9 cellular contexts compared by ENCODE assay signal in the genomic region with DNA sequence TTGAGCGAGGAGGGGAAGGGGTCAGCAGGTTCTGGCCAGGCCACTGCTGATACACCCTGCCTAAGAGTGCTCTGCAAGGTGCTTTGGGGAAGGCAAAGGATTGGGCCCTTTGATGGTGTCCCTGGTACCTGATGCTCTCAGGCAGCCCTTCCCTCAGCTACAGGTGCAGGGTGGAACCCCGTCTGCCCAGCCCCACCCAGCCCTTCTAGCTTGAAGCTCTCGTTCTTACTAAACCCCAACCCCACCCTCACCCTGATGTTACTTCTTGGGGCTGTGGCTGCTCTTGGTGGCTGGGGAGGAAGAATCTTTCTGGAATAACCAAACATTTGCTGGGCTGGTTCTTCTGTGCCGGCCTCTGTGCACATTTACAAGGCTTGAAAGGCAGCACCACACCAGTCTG. TPM values are rescaled to one million over a fixed set of nuclear protein-coding genes. Genes with fewer than 3 reads are reported as not detected.
DNase-seq lines count a peak whose midpoint lies in the region; FAIRE-seq and TF ChIP-seq lines count a peak whose summit lies in the region.
"Had no signal": no experiment of that assay in that cellular context is flagged by ENCODE, and none has a peak within 500 bp of the region (broad histone marks: within the 10 kb centered on the region; RNA-seq: fewer than 3 reads in every experiment).

No MANE protein-coding gene starts in this region.

- TF ChIP-seq RAD21 in SK-N-SH (IDR thresholded peaks at IDR 0.05; ENCODE audit: low read length): no peak

- H3K4me3 ChIP-seq in esophagus squamous epithelium: peak overlapping the region in 2 of 4 donors; percentile 2 to 33
- H3K4me3 ChIP-seq in skeletal muscle satellite cell (ENCODE audit: low read length): no peak overlapping the region
- H3K4me3 ChIP-seq in SK-N-SH (ENCODE audit: low read depth in 2 of 2, low read length in 1 of 2): no peak overlapping the region

- peaks cover 84% of the 10 kb centered on the region for H4K20me1 ChIP-seq in SK-N-SH (ENCODE audit: insufficient read depth)

- TF ChIP-seq CTCF in esophagus squamous epithelium (IDR thresholded peaks at IDR 0.05) (no peak), SK-N-SH (IDR thresholded peaks at IDR 0.05) (no peak)

- H3K27ac Mint-ChIP-seq in T-helper 2 cell treated with Interferon-gamma antibody and Interleukin-4, amounts not matched to agents 5 μg/mL and 100 μg/mL, for 36 hours: peak overlapping the region; percentile 88

- H3K36me3 ChIP-seq in esophagus squamous epithelium (peaks cover 0 to 7% (median 0%) of the 10 kb centered on the region in 3 donors), skeletal muscle satellite cell (ENCODE audit: insufficient read depth, low read length) (peaks cover 25% of the 10 kb centered on the region), SK-N-SH (replicated peaks in 1 of 2; ENCODE audit: control insufficient read depth in 1 of 2, insufficient read depth in 2 of 2, low read length in 1 of 2) (peaks cover 0 to 17% of the 10 kb centered on the region in 2 experiments)

- H3F3A ChIP-seq in SK-N-SH (replicated peaks; ENCODE audit: insufficient read depth): peaks cover 44% of the 10 kb centered on the region

- no peak for TF ChIP-seq EP300 in SK-N-SH (IDR thresholded peaks at IDR 0.05; ENCODE audit: borderline replicate concordance in 1 of 2, low read depth in 1 of 2, low read length in 1 of 2)

- H3K79me2 ChIP-seq in SK-N-SH (ENCODE audit: insufficient read depth): peaks cover 100% of the 10 kb centered on the region

- H3K9me3 Mint-ChIP-seq in T-helper 2 cell treated with Interferon-gamma antibody and Interleukin-4, amounts not matched to agents 5 μg/mL and 100 μg/mL, for 36 hours: no peaks in the 10 kb centered on the region

- no peak for DNase-seq in GM12892 (ENCODE audit: insufficient read length)
- DNase-seq in T-helper 2 cell treated with Interferon-gamma antibody and Interleukin-4, amounts not matched to agents 5 μg/mL and 100 μg/mL, for 36 hours (ENCODE audit: low spot score): no peak
- DNase-seq in esophagus squamous epithelium (lab: John Stamatoyannopoulos, UW): no peak
- no peak for DNase-seq in stimulated activated naive CD4-positive, alpha-beta T cell (lab: John Stamatoyannopoulos, UW)
- no peak for DNase-seq in NCI-H2081 (lab: John Stamatoyannopoulos, UW)
- no peak for DNase-seq in anterior cingulate cortex (lab: John Stamatoyannopoulos, UW)
- no peak for DNase-seq in SK-N-SH
- DNase-seq: central memory CD4-positive, alpha-beta T cell had no signal

- no peaks in the 10 kb centered on the region for H3K9me3 ChIP-seq in esophagus squamous epithelium
- no peaks in the 10 kb centered on the region for H3K9me3 ChIP-seq in skeletal muscle satellite cell (replicated peaks; ENCODE audit: low read length)
- no peaks in the 10 kb centered on the region for H3K9me3 ChIP-seq in SK-N-SH

- H3K36me3 Mint-ChIP-seq in T-helper 2 cell treated with Interferon-gamma antibody and Interleukin-4, amounts not matched to agents 5 μg/mL and 100 μg/mL, for 36 hours (ENCODE audit: low read depth): peaks cover 43% of the 10 kb centered on the region

- peaks cover 70% of the 10 kb centered on the region for H3K4me1 Mint-ChIP-seq in T-helper 2 cell treated with Interferon-gamma antibody and Interleukin-4, amounts not matched to agents 5 μg/mL and 100 μg/mL, for 36 hours (ENCODE audit: low read depth)

- no peak overlapping the region for H2AFZ ChIP-seq in SK-N-SH (ENCODE audit: low read depth)

- WGBS in esophagus squamous epithelium, 2 donors: 33 to 60% methylated on average over 1 to 3 of the region's 4 CpGs
- 94% methylated on average over 2 of the region's 4 CpGs for WGBS in SK-N-SH (ENCODE audit: low lambda C conversion rate)

- H3K9me2 ChIP-seq in SK-N-SH: no peaks in the 10 kb centered on the region

- intact Hi-C loops in esophagus squamous epithelium (cut with DNase I): no loop called here

- POLR2A ChIA-PET in SK-N-SH (lab: Yijun Ruan, JAX): interaction anchor here (1.8 kb wide), 1 partner anchor 17 kb away, joined by 4 read pairs; no protein-coding TSS in a partner anchor

- H3K4me2 ChIP-seq in skeletal muscle satellite cell (ENCODE audit: low read length): peak overlapping the region; percentile 50
- no peak overlapping the region for H3K4me2 ChIP-seq in SK-N-SH

- peak overlapping the region; percentile 54 to 97 (median 92) for H3K27ac ChIP-seq in esophagus squamous epithelium
- H3K27ac ChIP-seq in SK-N-SH (ENCODE audit: low read depth in 2 of 2, low read length in 1 of 2): 0 out of 4 replicates have a peak overlapping the region, but pooled peaks of 1 of the 2 experiments have one; percentile 17

- TF ChIP-seq POLR2A in GM12892 (IDR thresholded peaks at IDR 0.05; ENCODE audit: low read depth, low read length): no peak
- TF ChIP-seq POLR2A in esophagus squamous epithelium (IDR thresholded peaks at IDR 0.05): no peak

- H3K4me1 ChIP-seq in esophagus squamous epithelium: peaks cover 77 to 100% (median 91%) of the 10 kb centered on the region in 3 donors
- H3K4me1 ChIP-seq in skeletal muscle satellite cell (ENCODE audit: control insufficient read depth, insufficient read depth, low read length): peaks cover 69% of the 10 kb centered on the region
- H3K4me1 ChIP-seq in SK-N-SH (ENCODE audit: control insufficient read depth in 1 of 2, insufficient read depth in 2 of 2, low read depth in 1 of 2, low read length in 1 of 2): peaks cover 25 to 45% of the 10 kb centered on the region in 2 experiments; a peak in 3 of 4 replicates

- H3K9ac ChIP-seq in skeletal muscle satellite cell (ENCODE audit: low read depth, low read length) (peak overlapping the region; percentile 43), SK-N-SH (no peak overlapping the region; the same call in 1 of the 2 replicates)

- FAIRE-seq in GM12892 (lab: Jason Lieb, UNC): peak; percentile 66

- H3K27me3 ChIP-seq in esophagus squamous epithelium (no peaks in the 10 kb centered on the region), skeletal muscle satellite cell (ENCODE audit: control insufficient read depth, insufficient read depth, low read length) (no peaks in the 10 kb centered on the region), SK-N-SH (ENCODE audit: insufficient read depth) (no peaks in the 10 kb centered on the region)

- H3K4me3 Mint-ChIP-seq in T-helper 2 cell treated with Interferon-gamma antibody and Interleukin-4, amounts not matched to agents 5 μg/mL and 100 μg/mL, for 36 hours: peak overlapping the region; percentile 82

- no peaks in the 10 kb centered on the region for H3K27me3 Mint-ChIP-seq in T-helper 2 cell treated with Interferon-gamma antibody and Interleukin-4, amounts not matched to agents 5 μg/mL and 100 μg/mL, for 36 hours (ENCODE audit: low read depth)

- CTCF ChIA-PET in SK-N-SH (lab: Yijun Ruan, JAX): interaction anchor here (0.6 to 61.6 kb wide), 5 partner anchors 10 to 125 kb away, joined by 3 to 1375 read pairs (median 8); a partner anchor contains a TSS

TF ChIP-seq in SK-N-SH, 30 proteins besides CTCF, POLR2A, EP300 and RAD21 (continues in another document):
- TF ChIP-seq NRF1 (IDR thresholded peaks at IDR 0.05; ENCODE audit: low read depth, low read length): no peak
- no peak for TF ChIP-seq GATA2 (CRISPR knock-in tag; IDR thresholded peaks at IDR 0.05)
- no peak for TF ChIP-seq ELF1 (IDR thresholded peaks at IDR 0.05)
- TF ChIP-seq, protein P1, sequence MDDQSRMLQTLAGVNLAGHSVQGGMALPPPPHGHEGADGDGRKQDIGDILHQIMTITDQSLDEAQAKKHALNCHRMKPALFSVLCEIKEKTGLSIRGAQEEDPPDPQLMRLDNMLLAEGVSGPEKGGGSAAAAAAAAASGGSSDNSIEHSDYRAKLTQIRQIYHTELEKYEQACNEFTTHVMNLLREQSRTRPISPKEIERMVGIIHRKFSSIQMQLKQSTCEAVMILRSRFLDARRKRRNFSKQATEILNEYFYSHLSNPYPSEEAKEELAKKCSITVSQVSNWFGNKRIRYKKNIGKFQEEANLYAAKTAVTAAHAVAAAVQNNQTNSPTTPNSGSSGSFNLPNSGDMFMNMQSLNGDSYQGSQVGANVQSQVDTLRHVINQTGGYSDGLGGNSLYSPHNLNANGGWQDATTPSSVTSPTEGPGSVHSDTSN (IDR thresholded peaks at IDR 0.05): no peak
- no peak for TF ChIP-seq POLR2AphosphoS5 (IDR thresholded peaks at IDR 0.05; ENCODE audit: low read depth, low read length)
- TF ChIP-seq YY1 (IDR thresholded peaks at IDR 0.05; ENCODE audit: low read depth): no peak

RNA-seq across cellular contexts. Expression of a gene that starts 6.4 kb away (rescaled TPM):
- polyA plus RNA-seq in GM12892 (2012; ENCODE audit: missing spikeins): 116 TPM
- total RNA-seq in esophagus squamous epithelium: 100 to 1,000 TPM in 2 of 4 donors, 10 to 100 TPM in 2; 39.8 to 122 (median 76.5) TPM
- total RNA-seq in skeletal muscle satellite cell (2012; rRNA removed): 223 and 229 TPM in 2 replicates
- 641 and 649 TPM in 2 replicates for polyA plus RNA-seq in SK-N-SH (2012; rRNA removed)
- 388 and 495 TPM in 2 replicates for polyA plus RNA-seq in SK-N-SH (2012; cell fraction: cytosol; rRNA removed)
- 361 and 439 TPM in 2 replicates for polyA plus RNA-seq in SK-N-SH (2012; cell fraction: nucleus; rRNA removed)

RNA-seq across cellular contexts. Expression of a gene that starts 26.6 kb away (rescaled TPM):
- 0.30 TPM for polyA plus RNA-seq in GM12892 (2012; ENCODE audit: missing spikeins)
- total RNA-seq in esophagus squamous epithelium: 1 to 10 TPM in 3 of 4 donors, under 1 TPM in 1; 0.70 to 8.2 (median 2.4) TPM
- total RNA-seq in skeletal muscle satellite cell (2012; rRNA removed): 0.51 and 1.5 TPM in 2 replicates
- 12.4 and 14.9 TPM in 2 replicates for polyA plus RNA-seq in SK-N-SH (2012; rRNA removed)
- polyA plus RNA-seq in SK-N-SH (2012; cell fraction: cytosol; rRNA removed): 3.4 and 5.3 TPM in 2 replicates
- 83.1 and 135 TPM in 2 replicates for polyA plus RNA-seq in SK-N-SH (2012; cell fraction: nucleus; rRNA removed)

RNA-seq across cellular contexts. Expression of a gene that starts 36.5 kb away (rescaled TPM):
- polyA plus RNA-seq in GM12892 (2012; ENCODE audit: missing spikeins): 0.25 TPM
- total RNA-seq in esophagus squamous epithelium: not detected
- total RNA-seq in skeletal muscle satellite cell (2012; rRNA removed): 0.87 TPM in 1 of 2 replicates, not detected in the other
- polyA plus RNA-seq in SK-N-SH (2012; rRNA removed): 0.03 TPM in 1 of 2 replicates, not detected in the other
- polyA plus RNA-seq in SK-N-SH (2012; cell fraction: cytosol; rRNA removed): not detected in 2 replicates
- polyA plus RNA-seq in SK-N-SH (2012; cell fraction: nucleus; rRNA removed): 0.13 and 0.21 TPM in 2 replicates

RNA-seq across cellular contexts. Expression of a gene that starts 37.3 kb away (rescaled TPM):
- not detected for polyA plus RNA-seq in GM12892 (2012; ENCODE audit: missing spikeins)
- not detected for total RNA-seq in esophagus squamous epithelium
- not detected in 2 replicates for total RNA-seq in skeletal muscle satellite cell (2012; rRNA removed)
- polyA plus RNA-seq in SK-N-SH (2012; rRNA removed): 0.84 and 0.89 TPM in 2 replicates
- polyA plus RNA-seq in SK-N-SH (2012; cell fraction: cytosol; rRNA removed): 0.15 and 0.29 TPM in 2 replicates
- 1.6 and 2.0 TPM in 2 replicates for polyA plus RNA-seq in SK-N-SH (2012; cell fraction: nucleus; rRNA removed)

RNA-seq across cellular contexts. Expression of a gene that starts 49.9 kb away (rescaled TPM):
- polyA plus RNA-seq in GM12892 (2012; ENCODE audit: missing spikeins): 40.2 TPM
- 100 to 1,000 TPM in 1 of 4 donors, 10 to 100 TPM in 3; 49.0 to 100 (median 72.9) TPM for total RNA-seq in esophagus squamous epithelium
- total RNA-seq in skeletal muscle satellite cell (2012; rRNA removed): 135 and 160 TPM in 2 replicates
- polyA plus RNA-seq in SK-N-SH (2012; rRNA removed): 52.4 and 73.2 TPM in 2 replicates
- 28.8 and 46.5 TPM in 2 replicates for polyA plus RNA-seq in SK-N-SH (2012; cell fraction: cytosol; rRNA removed)
- 222 and 253 TPM in 2 replicates for polyA plus RNA-seq in SK-N-SH (2012; cell fraction: nucleus; rRNA removed)
